ENCODE assay signal across 8 cellular contexts in the genomic region with DNA sequence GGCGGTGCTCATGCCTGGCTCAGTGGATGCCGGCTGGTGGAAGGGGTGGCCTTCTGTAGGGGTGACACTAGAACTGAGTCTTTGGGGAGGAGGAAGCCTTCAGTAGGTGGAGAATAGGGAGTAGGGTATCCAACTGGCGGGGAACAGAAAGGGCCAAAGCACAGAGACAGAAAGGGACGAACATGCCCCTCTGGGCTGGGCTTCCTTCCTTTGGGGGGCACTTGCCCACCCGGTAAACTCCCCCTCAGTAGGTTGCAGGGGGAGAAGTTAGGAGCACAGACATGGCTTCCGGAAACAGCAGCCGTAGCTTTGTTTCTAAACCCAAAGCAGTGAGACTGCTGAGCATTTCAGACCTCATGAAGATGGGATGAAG. TPM values are rescaled to one million over a fixed set of nuclear protein-coding genes. Genes with fewer than 3 reads are reported as not detected.
DNase-seq lines count a peak whose midpoint lies in the region; ATAC-seq and TF ChIP-seq lines count a peak whose summit lies in the region.

No MANE protein-coding gene starts in this region.

- no peaks in the 10 kb centered on the region for H3K9me3 Mint-ChIP-seq in activated naive CD4-positive, alpha-beta T cell treated with anti-CD3 and anti-CD28 coated beads, Interleukin-2, amount 10 ng/mL, durations not matched to agents 7 days and 5 days
- no peaks in the 10 kb centered on the region for H3K9me3 Mint-ChIP-seq in stimulated activated memory B cell treated with anti-CD40 and anti-IgM and Interleukin-4, amounts not matched to agents 10 μg/mL and 1 μg/mL and 100 μg/mL, for 72 hours

- H3K27ac ChIP-seq in HUES6 (ENCODE audit: low read depth, low read length) (no peak overlapping the region), ascending aorta (peak overlapping the region; percentile 80 to 84)

- H3K9me3 ChIP-seq in HUES6 (ENCODE audit: control insufficient read depth, insufficient read depth, low read depth, low read length) (no peaks in the 10 kb centered on the region), ascending aorta (no peaks in the 10 kb centered on the region), iPS-18c (ENCODE audit: control insufficient read depth, insufficient read depth, low read length) (no peaks in the 10 kb centered on the region)

- peak overlapping the region; percentile 47 for H3K9ac ChIP-seq in HUES6 (ENCODE audit: low read length)

- H3K4me1 Mint-ChIP-seq in activated naive CD4-positive, alpha-beta T cell treated with anti-CD3 and anti-CD28 coated beads, Interleukin-2, amount 10 ng/mL, durations not matched to agents 7 days and 5 days, result peaks cover 21% of the 10 kb centered on the region
- H3K4me1 Mint-ChIP-seq in stimulated activated memory B cell treated with anti-CD40 and anti-IgM and Interleukin-4, amounts not matched to agents 10 μg/mL and 1 μg/mL and 100 μg/mL, for 72 hours, result peaks cover 18% of the 10 kb centered on the region

- H3K27me3 ChIP-seq in HUES6 (ENCODE audit: control insufficient read depth, insufficient read depth, low read length), result no peaks in the 10 kb centered on the region
- H3K27me3 ChIP-seq in ascending aorta, result no peaks in the 10 kb centered on the region

- H3K36me3 ChIP-seq in HUES6 (ENCODE audit: control insufficient read depth, insufficient read depth, low read length), result peaks cover 24% of the 10 kb centered on the region
- peaks cover 12 to 29% of the 10 kb centered on the region in 2 donors for H3K36me3 ChIP-seq in ascending aorta

- H3K4me3 ChIP-seq in HUES6 (ENCODE audit: low read depth, low read length) (peak overlapping the region; percentile 58), ascending aorta (peak overlapping the region; percentile 77 to 82), iPS-18c (ENCODE audit: insufficient read depth, low read depth, low read length) (peak overlapping the region; percentile 74)

- intact Hi-C loops in ascending aorta (cut with DNase I), result loop anchor here (10.0 kb wide), 1 partner anchor 291 kb away; the partner anchor contains the start of gene CYTH1

- ATAC-seq in stimulated activated memory B cell treated with anti-CD40 and anti-IgM and Interleukin-4, amounts not matched to agents 10 μg/mL and 1 μg/mL and 100 μg/mL, for 72 hours, result peak; percentile 39

- TF ChIP-seq CTCF in ascending aorta (IDR thresholded peaks at IDR 0.05), result no peak

- H3K36me3 Mint-ChIP-seq in activated naive CD4-positive, alpha-beta T cell treated with anti-CD3 and anti-CD28 coated beads, Interleukin-2, amount 10 ng/mL, durations not matched to agents 7 days and 5 days, result peaks cover 9% of the 10 kb centered on the region
- H3K36me3 Mint-ChIP-seq in stimulated activated memory B cell treated with anti-CD40 and anti-IgM and Interleukin-4, amounts not matched to agents 10 μg/mL and 1 μg/mL and 100 μg/mL, for 72 hours, result peaks cover 21% of the 10 kb centered on the region

- peak overlapping the region; percentile 79 for H3K27ac Mint-ChIP-seq in activated naive CD4-positive, alpha-beta T cell treated with anti-CD3 and anti-CD28 coated beads, Interleukin-2, amount 10 ng/mL, durations not matched to agents 7 days and 5 days
- H3K27ac Mint-ChIP-seq in stimulated activated memory B cell treated with anti-CD40 and anti-IgM and Interleukin-4, amounts not matched to agents 10 μg/mL and 1 μg/mL and 100 μg/mL, for 72 hours, result peak overlapping the region; percentile 72

- CTCF ChIA-PET in activated naive CD4-positive, alpha-beta T cell treated with anti-CD3 and anti-CD28 coated beads, Interleukin-2, amount 10 ng/mL, durations not matched to agents 7 days and 5 days (lab: Charles Lee), result interaction anchor here (1.5 kb wide), 1 partner anchor 318 kb away, joined by 3 read pairs; no protein-coding TSS in a partner anchor

- DNase-seq in activated naive CD4-positive, alpha-beta T cell treated with anti-CD3 and anti-CD28 coated beads, Interleukin-2, amount 10 ng/mL, durations not matched to agents 7 days and 5 days, result no peak
- DNase-seq in activated naive CD4-positive, alpha-beta T cell (lab: John Stamatoyannopoulos, UW), result no peak
- DNase-seq in ascending aorta (ENCODE audit: low spot score in 2 of 2) (no peak), KG1 (lab: John Stamatoyannopoulos, UW) (no peak), DMS53 (lab: John Stamatoyannopoulos, UW) (no peak)

- peak overlapping the region; percentile 87 for H3K4me3 Mint-ChIP-seq in activated naive CD4-positive, alpha-beta T cell treated with anti-CD3 and anti-CD28 coated beads, Interleukin-2, amount 10 ng/mL, durations not matched to agents 7 days and 5 days
- peak overlapping the region; percentile 86 for H3K4me3 Mint-ChIP-seq in stimulated activated memory B cell treated with anti-CD40 and anti-IgM and Interleukin-4, amounts not matched to agents 10 μg/mL and 1 μg/mL and 100 μg/mL, for 72 hours

- peaks cover 3% of the 10 kb centered on the region for H3K27me3 Mint-ChIP-seq in activated naive CD4-positive, alpha-beta T cell treated with anti-CD3 and anti-CD28 coated beads, Interleukin-2, amount 10 ng/mL, durations not matched to agents 7 days and 5 days
- H3K27me3 Mint-ChIP-seq in stimulated activated memory B cell treated with anti-CD40 and anti-IgM and Interleukin-4, amounts not matched to agents 10 μg/mL and 1 μg/mL and 100 μg/mL, for 72 hours, result no peaks in the 10 kb centered on the region

- 0 out of 2 replicates have a peak, but pooled peaks cover 6% of the 10 kb centered on the region for H3K4me1 ChIP-seq in HUES6 (ENCODE audit: control insufficient read depth, insufficient read depth, low read length)
- H3K4me1 ChIP-seq in ascending aorta, result peaks cover 3 to 15% of the 10 kb centered on the region in 2 donors

RNA-seq across cellular contexts. Expression of gene ENGASE, which starts 0.8 kb away (rescaled TPM):
- total RNA-seq in ascending aorta, result 13.2 TPM

RNA-seq across cellular contexts. Expression of gene C1QTNF1, which starts 51.5 kb away (rescaled TPM):
- total RNA-seq in ascending aorta, result 435 TPM
